ENCODE assay signal across 1 cellular context in the genomic region with DNA sequence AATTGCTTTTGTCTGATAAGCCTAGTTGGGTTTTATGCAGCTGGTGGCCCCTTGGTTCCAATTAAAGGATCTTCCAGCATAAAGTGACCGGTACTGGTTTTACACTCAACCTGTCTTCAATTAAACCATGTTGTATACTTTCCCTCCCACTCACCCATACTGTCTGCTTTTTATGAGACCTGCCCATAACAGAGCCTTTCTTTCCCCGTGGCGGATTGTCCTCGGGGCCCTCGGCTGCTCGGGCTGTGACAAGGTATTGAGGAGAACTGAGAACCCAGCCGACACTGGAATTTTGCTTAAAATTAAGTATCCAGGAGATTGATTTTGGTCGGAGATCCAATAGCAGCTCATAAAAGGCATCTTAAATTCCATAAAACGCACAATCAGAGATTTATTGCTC.
TF ChIP-seq lines count a peak whose summit lies in the region.

No MANE protein-coding gene starts in this region.

TF ChIP-seq in SK-N-SH treated with all-trans-retinoic acid at 6 μM for 48 hours, 23 proteins besides CTCF, POLR2A, EP300 and RAD21 (continued from another document):
- TF ChIP-seq, protein P1, sequence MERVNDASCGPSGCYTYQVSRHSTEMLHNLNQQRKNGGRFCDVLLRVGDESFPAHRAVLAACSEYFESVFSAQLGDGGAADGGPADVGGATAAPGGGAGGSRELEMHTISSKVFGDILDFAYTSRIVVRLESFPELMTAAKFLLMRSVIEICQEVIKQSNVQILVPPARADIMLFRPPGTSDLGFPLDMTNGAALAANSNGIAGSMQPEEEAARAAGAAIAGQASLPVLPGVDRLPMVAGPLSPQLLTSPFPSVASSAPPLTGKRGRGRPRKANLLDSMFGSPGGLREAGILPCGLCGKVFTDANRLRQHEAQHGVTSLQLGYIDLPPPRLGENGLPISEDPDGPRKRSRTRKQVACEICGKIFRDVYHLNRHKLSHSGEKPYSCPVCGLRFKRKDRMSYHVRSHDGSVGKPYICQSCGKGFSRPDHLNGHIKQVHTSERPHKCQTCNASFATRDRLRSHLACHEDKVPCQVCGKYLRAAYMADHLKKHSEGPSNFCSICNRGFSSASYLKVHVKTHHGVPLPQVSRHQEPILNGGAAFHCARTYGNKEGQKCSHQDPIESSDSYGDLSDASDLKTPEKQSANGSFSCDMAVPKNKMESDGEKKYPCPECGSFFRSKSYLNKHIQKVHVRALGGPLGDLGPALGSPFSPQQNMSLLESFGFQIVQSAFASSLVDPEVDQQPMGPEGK (CRISPR knock-in tag; IDR thresholded peaks at IDR 0.05; ENCODE audit: borderline replicate concordance): no peak
- no peak for TF ChIP-seq ISL1 (CRISPR knock-in tag; IDR thresholded peaks at IDR 0.05)
- TF ChIP-seq CSDC2 (CRISPR knock-in tag; IDR thresholded peaks at IDR 0.05): no peak
- no peak for TF ChIP-seq ZFP30 (CRISPR knock-in tag; IDR thresholded peaks at IDR 0.05)
- TF ChIP-seq ZNF565 (CRISPR knock-in tag; conservative IDR thresholded peaks at IDR 0.05; ENCODE audit: low read depth): no peak
- TF ChIP-seq ZC3H10 (CRISPR knock-in tag; IDR thresholded peaks at IDR 0.05): no peak
- no peak for TF ChIP-seq TCF4 (CRISPR knock-in tag; IDR thresholded peaks at IDR 0.05; ENCODE audit: borderline replicate concordance)
- no peak for TF ChIP-seq ZNF70 (CRISPR knock-in tag; IDR thresholded peaks at IDR 0.05)
- TF ChIP-seq, protein P2, sequence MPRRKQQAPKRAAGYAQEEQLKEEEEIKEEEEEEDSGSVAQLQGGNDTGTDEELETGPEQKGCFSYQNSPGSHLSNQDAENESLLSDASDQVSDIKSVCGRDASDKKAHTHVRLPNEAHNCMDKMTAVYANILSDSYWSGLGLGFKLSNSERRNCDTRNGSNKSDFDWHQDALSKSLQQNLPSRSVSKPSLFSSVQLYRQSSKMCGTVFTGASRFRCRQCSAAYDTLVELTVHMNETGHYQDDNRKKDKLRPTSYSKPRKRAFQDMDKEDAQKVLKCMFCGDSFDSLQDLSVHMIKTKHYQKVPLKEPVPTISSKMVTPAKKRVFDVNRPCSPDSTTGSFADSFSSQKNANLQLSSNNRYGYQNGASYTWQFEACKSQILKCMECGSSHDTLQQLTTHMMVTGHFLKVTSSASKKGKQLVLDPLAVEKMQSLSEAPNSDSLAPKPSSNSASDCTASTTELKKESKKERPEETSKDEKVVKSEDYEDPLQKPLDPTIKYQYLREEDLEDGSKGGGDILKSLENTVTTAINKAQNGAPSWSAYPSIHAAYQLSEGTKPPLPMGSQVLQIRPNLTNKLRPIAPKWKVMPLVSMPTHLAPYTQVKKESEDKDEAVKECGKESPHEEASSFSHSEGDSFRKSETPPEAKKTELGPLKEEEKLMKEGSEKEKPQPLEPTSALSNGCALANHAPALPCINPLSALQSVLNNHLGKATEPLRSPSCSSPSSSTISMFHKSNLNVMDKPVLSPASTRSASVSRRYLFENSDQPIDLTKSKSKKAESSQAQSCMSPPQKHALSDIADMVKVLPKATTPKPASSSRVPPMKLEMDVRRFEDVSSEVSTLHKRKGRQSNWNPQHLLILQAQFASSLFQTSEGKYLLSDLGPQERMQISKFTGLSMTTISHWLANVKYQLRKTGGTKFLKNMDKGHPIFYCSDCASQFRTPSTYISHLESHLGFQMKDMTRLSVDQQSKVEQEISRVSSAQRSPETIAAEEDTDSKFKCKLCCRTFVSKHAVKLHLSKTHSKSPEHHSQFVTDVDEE (CRISPR knock-in tag; IDR thresholded peaks at IDR 0.05): no peak
- TF ChIP-seq BACH2 (CRISPR knock-in tag; IDR thresholded peaks at IDR 0.05; ENCODE audit: borderline replicate concordance): no peak
